13 cellular contexts compared by ENCODE assay signal in genomic region chr4:57131849-57132745, GRCh38. TPM values are rescaled to one million over a fixed set of nuclear protein-coding genes. Genes with fewer than 3 reads are reported as not detected.
A peak's percentile ranks its signal among the peaks of the same experiment; 100 is the strongest.
DNase-seq lines count a peak whose midpoint lies in the region; ATAC-seq and TF ChIP-seq lines count a peak whose summit lies in the region.
"Had no signal": no experiment of that assay in that cellular context is flagged by ENCODE, and none has a peak within 500 bp of the region (broad histone marks: within the 10 kb centered on the region; RNA-seq: fewer than 3 reads in every experiment).

No MANE protein-coding gene starts in this region.

- H3K36me3 ChIP-seq in cardiac muscle cell (no peaks in the 10 kb centered on the region), left lung (no peaks in the 10 kb centered on the region)
- H3K36me3 ChIP-seq: neutrophil, thoracic aorta had no signal

- ATAC-seq in Right ventricle myocardium superior (ENCODE audit: poor library complexity) (no peak), left lung (peak; percentile 79), GM21786 (IDR thresholded peaks at IDR 0.05; ENCODE audit: unreplicated experiment) (no peak), GM19035 (IDR thresholded peaks at IDR 0.05; ENCODE audit: unreplicated experiment) (no peak)

- H3K27ac ChIP-seq in cardiac muscle cell (no peak overlapping the region), left lung (no peak overlapping the region)
- H3K27ac ChIP-seq: neutrophil, thoracic aorta had no signal

- intact Hi-C loops in Right ventricle myocardium superior (cut with DNase I) (no loop called here), left lung (cut with DNase I) (no loop called here)

- H3K27me3 ChIP-seq in cardiac muscle cell = no peaks in the 10 kb centered on the region
- no peaks in the 10 kb centered on the region for H3K27me3 ChIP-seq in left lung
- H3K27me3 ChIP-seq: dorsolateral prefrontal cortex, neutrophil had no signal

- DNase-seq in cardiac muscle cell (ENCODE audit: low read depth in 1 of 2, low spot score in 1 of 2) (peak; percentile 11 to 14), Right ventricle myocardium superior (no peak), astrocyte of the spinal cord (ENCODE audit: low read depth, low spot score) (peak; percentile 65), left lung (no peak), NCI-H82 treated with DMSO at 0.1 percent for 48 hours (lab: John Stamatoyannopoulos, UW; ENCODE audit: unreplicated experiment) (no peak), HuH-7 (ENCODE audit: low spot score) (no peak)
- DNase-seq: activated T-cell treated with anti-CD3 and anti-CD28 coated beads, Interleukin-2, amount 50 U/mL, for 48 hours; NCI-H82 had no signal

- TF ChIP-seq CTCF in cardiac muscle cell (IDR thresholded peaks at IDR 0.05; ENCODE audit: low read depth, low read length) (no peak), astrocyte of the spinal cord (IDR thresholded peaks at IDR 0.05; ENCODE audit: low read depth, low read length) (no peak), left lung (IDR thresholded peaks at IDR 0.05) (no peak)

- H3K4me3 ChIP-seq in cardiac muscle cell = no peak overlapping the region
- no peak overlapping the region for H3K4me3 ChIP-seq in astrocyte of the spinal cord (ENCODE audit: low read depth, low read length)
- no peak overlapping the region for H3K4me3 ChIP-seq in left lung
- H3K4me3 ChIP-seq: dorsolateral prefrontal cortex, thoracic aorta had no signal

- H3K9me3 ChIP-seq in cardiac muscle cell (ENCODE audit: low read depth) (no peaks in the 10 kb centered on the region), left lung (peaks cover 0 to 8% of the 10 kb centered on the region in 2 donors)
- H3K9me3 ChIP-seq: neutrophil, thoracic aorta had no signal

- H3K4me1 ChIP-seq in cardiac muscle cell (ENCODE audit: low read depth) = no peaks in the 10 kb centered on the region
- H3K4me1 ChIP-seq in left lung = no peaks in the 10 kb centered on the region

- in situ Hi-C loops in astrocyte of the spinal cord (cut with HindIII; ENCODE audit: low sequenced_read_pairs) = no loop called here

RNA-seq across cellular contexts. Expression of gene IGFBP7, which starts 21.9 kb away (rescaled TPM):
- total RNA-seq in cardiac muscle cell (66.1 and 87.2 TPM in 2 replicates), Right ventricle myocardium superior (769 TPM), left lung (100 to 1,000 TPM; 438 to 527 TPM)
- 68.9 and 76.5 TPM in 2 replicates for polyA plus RNA-seq in cardiac muscle cell

Comparison
In these comparisons a context has a peak if more than half of its experiments do, and no peak if none do; other contexts are left out.
1. DNase-seq: peak in cardiac muscle cell (2 of 2) and astrocyte of the spinal cord (single experiment); none in Right ventricle myocardium superior (single experiment), left lung (0 of 2), NCI-H82 treated with DMSO at 0.1 percent for 48 hours (single experiment) and HuH-7 (single experiment).